ENCODE assay signal across 15 cellular contexts in genomic region chr14:105187116-105187515, GRCh38.
"Had no signal": no experiment of that assay in that cellular context is flagged by ENCODE, and none has a peak within 500 bp of the region (broad histone marks: within the 10 kb centered on the region; RNA-seq: fewer than 3 reads in every experiment).

No MANE protein-coding gene starts in this region.

- H3K36me3 ChIP-seq: breast epithelium, gastroesophageal sphincter, right atrium auricular region, stomach, thoracic aorta had no signal

- ATAC-seq: activated T-cell treated with anti-CD3 and anti-CD28 coated beads, Interleukin-2, amount 50 U/mL, for 4 hours; gastroesophageal sphincter had no signal

- DNase-seq: activated CD4-positive, alpha-beta memory T cell treated with anti-CD3 and anti-CD28 coated beads for 36 hours; activated gamma-delta T cell; activated naive CD8-positive, alpha-beta T cell treated with anti-CD3 and anti-CD28 coated beads for 36 hours; activated T-cell treated with anti-CD3 and anti-CD28 coated beads, Interleukin-2, amount 50 U/mL, for 4 hours; anterior cingulate cortex; dermis blood vessel endothelial cell; naive B cell; stomach had no signal

- H3K4me3 ChIP-seq: breast epithelium, gastroesophageal sphincter, hepatocyte, lung, right atrium auricular region, skin epidermis, stomach, thoracic aorta had no signal

- H3K4me1 ChIP-seq: breast epithelium had no signal

- H3K27me3 ChIP-seq: hepatocyte, right atrium auricular region had no signal

- H3K27ac ChIP-seq: breast epithelium, gastroesophageal sphincter, hepatocyte, right atrium auricular region, skin epidermis, stomach, thoracic aorta had no signal
